Comparison of ENCODE assay signal across 16 cellular contexts in genomic region chr6:4818272-4818938, GRCh38. TPM values are rescaled to one million over a fixed set of nuclear protein-coding genes. Genes with fewer than 3 reads are reported as not detected.
A peak's percentile ranks its signal among the peaks of the same experiment; 100 is the strongest.
DNase-seq lines count a peak whose midpoint lies in the region; ATAC-seq and TF ChIP-seq lines count a peak whose summit lies in the region.
"Had no signal": no experiment of that assay in that cellular context is flagged by ENCODE, and none has a peak within 500 bp of the region (broad histone marks: within the 10 kb centered on the region; RNA-seq: fewer than 3 reads in every experiment).

No MANE protein-coding gene starts in this region.

- H3K36me3 ChIP-seq in osteoblast (ENCODE audit: insufficient read depth, low read length): no peaks in the 10 kb centered on the region

- H3K27ac ChIP-seq in osteoblast (ENCODE audit: low read depth, low read length): no peak overlapping the region
- H3K27ac ChIP-seq: BLaER1 treated with 17β-estradiol and CSF1 and Interleukin-3, amounts not matched to agents 10 nM and 100 nM had no signal

- H3K36me3 Mint-ChIP-seq in natural killer cell: no peaks in the 10 kb centered on the region
- no peaks in the 10 kb centered on the region for H3K36me3 Mint-ChIP-seq in natural killer cell treated with Interleukin-12 subunit alpha and Interleukin-12 subunit beta and Interleukin-15 and Interleukin-18, amount 100 ng/mL, for 72 hours
- H3K36me3 Mint-ChIP-seq in central memory CD8-positive, alpha-beta T cell (ENCODE audit: insufficient read depth): peaks cover 5% of the 10 kb centered on the region

- H3K4me3 Mint-ChIP-seq in natural killer cell: peak overlapping the region; percentile 37
- no peak overlapping the region for H3K4me3 Mint-ChIP-seq in natural killer cell treated with Interleukin-12 subunit alpha and Interleukin-12 subunit beta and Interleukin-15 and Interleukin-18, amount 100 ng/mL, for 72 hours
- H3K4me3 Mint-ChIP-seq in central memory CD8-positive, alpha-beta T cell: no peak overlapping the region
- H3K4me3 Mint-ChIP-seq: B cell, H9 had no signal

- no peak overlapping the region for H2AFZ ChIP-seq in osteoblast (ENCODE audit: low read length)

- TF ChIP-seq CTCF in natural killer cell (IDR thresholded peaks at IDR 0.05) (no peak), osteoblast (IDR thresholded peaks at IDR 0.05; ENCODE audit: extremely low read depth, low read depth, low read length) (no peak)

- no peaks in the 10 kb centered on the region for H3K27me3 ChIP-seq in osteoblast (ENCODE audit: insufficient read depth, low read length)
- H3K27me3 ChIP-seq: BLaER1 treated with 17β-estradiol and CSF1 and Interleukin-3, amounts not matched to agents 10 nM and 100 nM had no signal

- DNase-seq in natural killer cell: no peak
- no peak for DNase-seq in natural killer cell treated with Interleukin-12 subunit alpha and Interleukin-12 subunit beta and Interleukin-15 and Interleukin-18, amount 100 ng/mL, for 72 hours (ENCODE audit: low spot score)
- no peak for DNase-seq in central memory CD8-positive, alpha-beta T cell (ENCODE audit: low spot score in 2 of 2)
- peak; percentile 76 for DNase-seq in osteoblast (ENCODE audit: insufficient read length, low spot score, missing footprints)
- DNase-seq in NCI-H1436 treated with DMSO at 0.1 percent for 48 hours (lab: John Stamatoyannopoulos, UW): no peak
- no peak for DNase-seq in NCI-H226
- DNase-seq: 8988T, Caco-2, DMS153, DMS79, GDM1, H9 had no signal

- peaks cover 91% of the 10 kb centered on the region for H3K79me2 ChIP-seq in osteoblast (ENCODE audit: insufficient read depth, low read length)

- peaks cover 66 to 67% of the 10 kb centered on the region in 2 donors for H3K4me1 Mint-ChIP-seq in natural killer cell
- H3K4me1 Mint-ChIP-seq in natural killer cell treated with Interleukin-12 subunit alpha and Interleukin-12 subunit beta and Interleukin-15 and Interleukin-18, amount 100 ng/mL, for 72 hours (ENCODE audit: low read depth in 2 of 2): peaks cover 31 to 42% of the 10 kb centered on the region in 2 donors
- H3K4me1 Mint-ChIP-seq in central memory CD8-positive, alpha-beta T cell: peaks cover 58% of the 10 kb centered on the region

- ATAC-seq in natural killer cell (peak; percentile 44 to 72 (median 67)), HG02798 (IDR thresholded peaks at IDR 0.05; ENCODE audit: poor library complexity, unreplicated experiment) (no peak), GM21717 (IDR thresholded peaks at IDR 0.05; ENCODE audit: unreplicated experiment) (no peak)
- no peak for ATAC-seq in natural killer cell treated with Interleukin-12 subunit alpha and Interleukin-12 subunit beta and Interleukin-15 and Interleukin-18, amount 100 ng/mL, for 72 hours
- no peak for ATAC-seq in central memory CD8-positive, alpha-beta T cell (replicated peaks; ENCODE audit: extremely low read depth, poor library complexity, severe bottlenecking)

- H3K4me3 ChIP-seq in osteoblast (ENCODE audit: insufficient read depth, low read length): no peak overlapping the region
- H3K4me3 ChIP-seq: BLaER1 treated with 17β-estradiol and CSF1 and Interleukin-3, amounts not matched to agents 10 nM and 100 nM had no signal

- H3K9me3 Mint-ChIP-seq in natural killer cell: no peaks in the 10 kb centered on the region
- H3K9me3 Mint-ChIP-seq in natural killer cell treated with Interleukin-12 subunit alpha and Interleukin-12 subunit beta and Interleukin-15 and Interleukin-18, amount 100 ng/mL, for 72 hours: no peaks in the 10 kb centered on the region
- H3K9me3 Mint-ChIP-seq in central memory CD8-positive, alpha-beta T cell: no peaks in the 10 kb centered on the region
- H3K9me3 Mint-ChIP-seq: H9 had no signal

- intact Hi-C loops in natural killer cell (cut with micrococcal nuclease): no loop called here

- H3K4me1 ChIP-seq in osteoblast (ENCODE audit: insufficient read depth, low read length): peaks cover 10% of the 10 kb centered on the region
- H3K4me1 ChIP-seq: Caco-2 had no signal

- peaks cover 27% of the 10 kb centered on the region for H4K20me1 ChIP-seq in osteoblast (ENCODE audit: insufficient read depth, low read length)

- H3K27ac Mint-ChIP-seq in natural killer cell: peak overlapping the region; percentile 55 to 56
- no peak overlapping the region for H3K27ac Mint-ChIP-seq in natural killer cell treated with Interleukin-12 subunit alpha and Interleukin-12 subunit beta and Interleukin-15 and Interleukin-18, amount 100 ng/mL, for 72 hours
- H3K27ac Mint-ChIP-seq in central memory CD8-positive, alpha-beta T cell (ENCODE audit: low read depth): peak overlapping the region; percentile 75
- H3K27ac Mint-ChIP-seq: B cell had no signal

- H3K27me3 Mint-ChIP-seq in natural killer cell (ENCODE audit: low read depth in 2 of 2): no peaks in the 10 kb centered on the region
- H3K27me3 Mint-ChIP-seq in natural killer cell treated with Interleukin-12 subunit alpha and Interleukin-12 subunit beta and Interleukin-15 and Interleukin-18, amount 100 ng/mL, for 72 hours: no peaks in the 10 kb centered on the region
- H3K27me3 Mint-ChIP-seq in central memory CD8-positive, alpha-beta T cell: no peaks in the 10 kb centered on the region
- H3K27me3 Mint-ChIP-seq: B cell had no signal

- no peaks in the 10 kb centered on the region for H3K9me3 ChIP-seq in osteoblast (ENCODE audit: low read depth, low read length)
- H3K9me3 ChIP-seq: Caco-2 had no signal

- H3K4me2 ChIP-seq in osteoblast (ENCODE audit: insufficient read depth, low read length): no peak overlapping the region
- H3K4me2 ChIP-seq: BLaER1 treated with 17β-estradiol and CSF1 and Interleukin-3, amounts not matched to agents 10 nM and 100 nM had no signal

RNA-seq across cellular contexts. Expression of gene CDYL, which starts 42.2 kb away (rescaled TPM):
- total RNA-seq in natural killer cell (100 to 1,000 TPM in 1 of 3 donors, 10 to 100 TPM in 2; 81.3 to 101 (median 83.8) TPM), osteoblast (84.0 and 106 TPM in 2 replicates)
- total RNA-seq in natural killer cell treated with Interleukin-12 subunit alpha and Interleukin-12 subunit beta and Interleukin-15 and Interleukin-18, amount 100 ng/mL, for 72 hours: 10 to 100 TPM; 52.5 to 58.7 TPM

Comparison
In these comparisons a context has a peak if more than half of its experiments do, and no peak if none do; other contexts are left out.
1. ATAC-seq: peak in natural killer cell (3 of 3); none in natural killer cell treated with Interleukin-12 subunit alpha and Interleukin-12 subunit beta and Interleukin-15 and Interleukin-18, amount 100 ng/mL, for 72 hours (0 of 2), central memory CD8-positive, alpha-beta T cell (single experiment), HG02798 (single experiment) and GM21717 (single experiment).
2. H3K27ac Mint-ChIP-seq: peak in natural killer cell (2 of 2) and central memory CD8-positive, alpha-beta T cell (single experiment); none in natural killer cell treated with Interleukin-12 subunit alpha and Interleukin-12 subunit beta and Interleukin-15 and Interleukin-18, amount 100 ng/mL, for 72 hours (0 of 2).